ENCODE assay signal across 8 cellular contexts in the genomic region with DNA sequence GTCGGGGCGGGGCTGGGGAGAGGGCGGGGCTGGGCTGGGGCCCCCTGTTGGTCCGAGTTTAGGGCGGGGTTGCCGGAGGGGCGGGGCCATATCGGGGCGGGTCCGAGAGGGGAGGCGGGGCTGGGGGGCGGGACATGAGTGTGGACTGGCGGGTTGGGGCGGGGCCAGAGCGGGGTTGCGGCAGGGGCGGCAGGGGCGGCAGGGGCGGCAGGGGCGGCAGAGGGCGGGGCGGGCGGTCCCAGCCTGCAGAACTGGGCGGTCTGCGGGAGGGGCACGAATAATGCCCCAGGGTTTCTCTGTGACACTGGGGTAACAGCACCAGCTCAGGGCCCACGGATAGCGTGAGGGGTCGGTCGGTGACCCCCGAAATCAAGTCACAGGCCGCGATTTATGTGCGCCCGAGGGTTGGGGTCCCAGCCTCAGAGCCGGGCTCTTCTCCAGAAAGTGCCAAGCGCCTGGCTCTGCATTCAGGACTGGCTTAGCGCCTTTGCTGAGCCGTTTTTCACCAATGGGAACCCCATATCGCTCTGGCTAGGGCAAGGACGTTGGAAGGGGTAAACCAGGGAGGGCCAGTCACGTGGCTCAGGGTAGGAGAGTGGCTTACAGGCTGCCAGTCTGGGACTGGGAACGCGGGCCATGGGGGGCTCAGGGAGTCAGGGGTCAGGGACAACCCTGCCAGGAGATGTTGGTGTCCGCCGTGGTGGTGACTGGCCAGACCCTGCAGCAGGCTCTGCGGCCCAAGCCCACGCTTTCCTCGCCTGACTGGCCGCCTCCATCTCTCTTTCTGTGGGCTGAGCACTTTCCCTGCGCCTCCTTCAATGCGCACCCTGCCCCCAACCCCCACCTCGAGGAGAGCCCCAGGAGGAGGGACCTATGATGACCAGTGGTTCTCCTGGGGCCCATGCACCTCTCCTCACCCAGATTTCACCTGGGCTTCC. TPM values are rescaled to one million over a fixed set of nuclear protein-coding genes. Genes with fewer than 3 reads are reported as not detected.
DNase-seq lines count a peak whose midpoint lies in the region; ATAC-seq and TF ChIP-seq lines count a peak whose summit lies in the region.

No MANE protein-coding gene starts in this region.

- peaks cover 12% of the 10 kb centered on the region for H3K4me1 Mint-ChIP-seq in activated naive CD4-positive, alpha-beta T cell treated with anti-CD3 and anti-CD28 coated beads, Interleukin-2, amount 10 ng/mL, durations not matched to agents 7 days and 5 days
- H3K4me1 Mint-ChIP-seq in osteocyte (ENCODE audit: unreplicated experiment): peaks cover 7% of the 10 kb centered on the region

- H3K27ac ChIP-seq in PC-3 (ENCODE audit: low read length) (no peak overlapping the region), temporal lobe (ENCODE audit: low read depth, low read length) (peak overlapping the region; percentile 98)

- H3K9me2 ChIP-seq in PC-3 (replicated peaks; ENCODE audit: low read length): no peaks in the 10 kb centered on the region

- H4K20me1 ChIP-seq in PC-3 (ENCODE audit: low read length): no peaks in the 10 kb centered on the region

- H3K27me3 ChIP-seq in PC-3 (ENCODE audit: low read length): no peaks in the 10 kb centered on the region

- H3K4me2 ChIP-seq in PC-3 (ENCODE audit: low read length): peak overlapping the region; percentile 97

- H2AFZ ChIP-seq in PC-3 (ENCODE audit: low read length): peak overlapping the region; percentile 66; the same call in 1 of the 2 replicates

- H3K4me3 ChIP-seq in PC-3 (ENCODE audit: low read length): peak overlapping the region; percentile 90

- BruUV-seq in PC-3 (replicated peaks; lab: Mats Ljungman, UMichigan): no TSS peak

- no peaks in the 10 kb centered on the region for H3F3A ChIP-seq in PC-3 (ENCODE audit: low read length, unreplicated experiment)

- POLR2A ChIA-PET in PC-3 (lab: Charles Lee; ENCODE audit: unreplicated experiment): no interaction called here

- ATAC-seq in PC-3: no peak; the same call in 1 of the 2 replicates
- ATAC-seq in HG02798 (IDR thresholded peaks at IDR 0.05; ENCODE audit: poor library complexity, unreplicated experiment): no peak

- H3K4me3 Mint-ChIP-seq in activated naive CD4-positive, alpha-beta T cell treated with anti-CD3 and anti-CD28 coated beads, Interleukin-2, amount 10 ng/mL, durations not matched to agents 7 days and 5 days: peak overlapping the region; percentile 94
- peak overlapping the region; percentile 91 for H3K4me3 Mint-ChIP-seq in osteocyte (ENCODE audit: unreplicated experiment)

- peak overlapping the region; percentile 83; the same call in 1 of the 2 replicates for H3K9ac ChIP-seq in PC-3 (ENCODE audit: low read length)

- peaks cover 14% of the 10 kb centered on the region for H3K79me2 ChIP-seq in PC-3 (ENCODE audit: low read length)

- TF ChIP-seq CTCF in PC-3 (conservative IDR thresholded peaks at IDR 0.05; ENCODE audit: low read depth, low read length): no peak
- no peak for TF ChIP-seq CTCF in osteocyte (IDR thresholded peaks at IDR 0.05)

- DNase-seq in activated CD4-positive, CD25-positive, alpha-beta regulatory T cell (lab: John Stamatoyannopoulos, UW): peak; percentile 82 to 90 (median 87)
- no peak for DNase-seq in activated CD4-positive, CD25-positive, alpha-beta regulatory T cell treated with anti-CD3 and anti-CD28 coated beads, Interleukin-2, amount 50 U/mL, for 72 hours
- peak; percentile 71 for DNase-seq in PC-3
- DNase-seq in activated naive CD4-positive, alpha-beta T cell treated with anti-CD3 and anti-CD28 coated beads, Interleukin-2, amount 10 ng/mL, durations not matched to agents 7 days and 5 days: peak; percentile 92
- peak; percentile 93 for DNase-seq in glomerular visceral epithelial cell (ENCODE audit: extremely low spot score)
- DNase-seq in osteocyte (ENCODE audit: extremely low spot score, unreplicated experiment): no peak

- H3K36me3 ChIP-seq in PC-3 (ENCODE audit: low read depth, low read length): no peaks in the 10 kb centered on the region

- peaks cover 3% of the 10 kb centered on the region; the same call in 1 of the 2 replicates for H3K4me1 ChIP-seq in PC-3 (ENCODE audit: insufficient read depth, low read length)

- intact Hi-C loops in PC-3 (cut with micrococcal nuclease): loop anchor here (5.0 kb wide), 1 partner anchor 50 kb away; no protein-coding TSS in a partner anchor

- CTCF ChIA-PET in PC-3 (lab: Charles Lee): no interaction called here
- CTCF ChIA-PET in activated naive CD4-positive, alpha-beta T cell treated with anti-CD3 and anti-CD28 coated beads, Interleukin-2, amount 10 ng/mL, durations not matched to agents 7 days and 5 days (lab: Charles Lee): interaction anchor here (1.1 kb wide), 2 partner anchors 11 to 111 kb away, joined by 3 read pairs; no protein-coding TSS in a partner anchor

- H3K9me3 ChIP-seq in PC-3 (ENCODE audit: low read length): no peaks in the 10 kb centered on the region

- peak overlapping the region; percentile 99 for H3K27ac Mint-ChIP-seq in activated naive CD4-positive, alpha-beta T cell treated with anti-CD3 and anti-CD28 coated beads, Interleukin-2, amount 10 ng/mL, durations not matched to agents 7 days and 5 days
- H3K27ac Mint-ChIP-seq in osteocyte (ENCODE audit: unreplicated experiment): no peak overlapping the region

- H3K9me3 Mint-ChIP-seq in activated naive CD4-positive, alpha-beta T cell treated with anti-CD3 and anti-CD28 coated beads, Interleukin-2, amount 10 ng/mL, durations not matched to agents 7 days and 5 days: no peaks in the 10 kb centered on the region
- H3K9me3 Mint-ChIP-seq in osteocyte (ENCODE audit: unreplicated experiment): no peaks in the 10 kb centered on the region

- peaks cover 7% of the 10 kb centered on the region for H3K27me3 Mint-ChIP-seq in activated naive CD4-positive, alpha-beta T cell treated with anti-CD3 and anti-CD28 coated beads, Interleukin-2, amount 10 ng/mL, durations not matched to agents 7 days and 5 days
- H3K27me3 Mint-ChIP-seq in osteocyte (ENCODE audit: unreplicated experiment): no peaks in the 10 kb centered on the region

- H3K36me3 Mint-ChIP-seq in activated naive CD4-positive, alpha-beta T cell treated with anti-CD3 and anti-CD28 coated beads, Interleukin-2, amount 10 ng/mL, durations not matched to agents 7 days and 5 days: peaks cover 3% of the 10 kb centered on the region
- H3K36me3 Mint-ChIP-seq in osteocyte (ENCODE audit: unreplicated experiment): no peaks in the 10 kb centered on the region

RNA-seq across cellular contexts. Expression of gene METTL26, which starts 1.2 kb away (rescaled TPM):
- total RNA-seq in PC-3 (2014; rRNA removed): 179 and 207 TPM in 2 replicates
- 58.2 and 69.8 TPM in 2 replicates for total RNA-seq in osteocyte
- total RNA-seq in temporal lobe: 23.1 TPM

RNA-seq across cellular contexts. Expression of gene MCRIP2, which starts 4.3 kb away (rescaled TPM):
- total RNA-seq in PC-3 (2014; rRNA removed): 83.5 and 84.6 TPM in 2 replicates
- 11.3 and 14.8 TPM in 2 replicates for total RNA-seq in osteocyte
- total RNA-seq in temporal lobe: 9.3 TPM

RNA-seq across cellular contexts. Expression of gene WFIKKN1, which starts 6.6 kb away (rescaled TPM):
- total RNA-seq in PC-3 (2014; rRNA removed) (0.11 and 0.40 TPM in 2 replicates), osteocyte (0.47 and 0.56 TPM in 2 replicates), temporal lobe (0.74 TPM)

RNA-seq across cellular contexts. Expression of gene WDR90, which starts 11.8 kb away (rescaled TPM):
- total RNA-seq in PC-3 (2014; rRNA removed) (44.4 and 72.4 TPM in 2 replicates), osteocyte (28.2 and 38.9 TPM in 2 replicates), temporal lobe (10.8 TPM)

RNA-seq across cellular contexts. Expression of gene RHOT2, which starts 30.6 kb away (rescaled TPM):
- 93.0 and 100 TPM in 2 replicates for total RNA-seq in PC-3 (2014; rRNA removed)
- 125 and 126 TPM in 2 replicates for total RNA-seq in osteocyte
- total RNA-seq in temporal lobe: 26.1 TPM

Comparison
In these comparisons a context has a peak if more than half of its experiments do, and no peak if none do; other contexts are left out.
1. DNase-seq: peak in activated CD4-positive, CD25-positive, alpha-beta regulatory T cell (4 of 4), PC-3 (single experiment), activated naive CD4-positive, alpha-beta T cell treated with anti-CD3 and anti-CD28 coated beads, Interleukin-2, amount 10 ng/mL, durations not matched to agents 7 days and 5 days (single experiment) and glomerular visceral epithelial cell (single experiment); none in activated CD4-positive, CD25-positive, alpha-beta regulatory T cell treated with anti-CD3 and anti-CD28 coated beads, Interleukin-2, amount 50 U/mL, for 72 hours (single experiment) and osteocyte (single experiment).